10 cellular contexts compared by ENCODE assay signal in genomic region chr11:10322401-10322800, GRCh38. TPM values are rescaled to one million over a fixed set of nuclear protein-coding genes. Genes with fewer than 3 reads are reported as not detected.
A peak's percentile ranks its signal among the peaks of the same experiment; 100 is the strongest.
DNase-seq lines count a peak whose midpoint lies in the region; ATAC-seq and TF ChIP-seq lines count a peak whose summit lies in the region.
"Had no signal": no experiment of that assay in that cellular context is flagged by ENCODE, and none has a peak within 500 bp of the region (broad histone marks: within the 10 kb centered on the region; RNA-seq: fewer than 3 reads in every experiment).

No MANE protein-coding gene starts in this region.

- DNase-seq in left ventricle myocardium inferior = no peak
- DNase-seq in cardiac septum (ENCODE audit: low spot score) = no peak
- DNase-seq in body of pancreas = no peak
- no peak for DNase-seq in uterus
- no peak for DNase-seq in NCI-H2227 (lab: John Stamatoyannopoulos, UW; ENCODE audit: unreplicated experiment)
- DNase-seq: NCI-H524 treated with DMSO at 0.1 percent for 48 hours, spleen had no signal

- H3K27me3 ChIP-seq in left ventricle myocardium inferior (ENCODE audit: low read depth) (no peaks in the 10 kb centered on the region), body of pancreas (no peaks in the 10 kb centered on the region), mucosa of rectum (ENCODE audit: control insufficient read depth in 2 of 2, insufficient read depth in 2 of 2, low read length in 2 of 2) (peaks cover 0 to 2% of the 10 kb centered on the region in 2 donors), uterus (no peaks in the 10 kb centered on the region)
- H3K27me3 ChIP-seq: spleen had no signal

- no peak for ATAC-seq in body of pancreas
- no peak for ATAC-seq in HG02588 (IDR thresholded peaks at IDR 0.05; ENCODE audit: unreplicated experiment)
- no peak for ATAC-seq in HG02759 (IDR thresholded peaks at IDR 0.05; ENCODE audit: unreplicated experiment)

- H3K27ac ChIP-seq in left ventricle myocardium inferior (replicated peaks) (peak overlapping the region; percentile 48), body of pancreas (peak overlapping the region; percentile 7 to 63 (median 42)), mucosa of rectum (ENCODE audit: low read depth in 2 of 2, low read length in 2 of 2) (peak overlapping the region; percentile 29 to 79), uterus (peak overlapping the region; percentile 54 to 55)
- H3K27ac ChIP-seq: spleen had no signal

- H3K4me3 ChIP-seq in left ventricle myocardium inferior (no peak overlapping the region), body of pancreas (no peak overlapping the region), mucosa of rectum (ENCODE audit: low read length in 2 of 2) (no peak overlapping the region), uterus (no peak overlapping the region)
- H3K4me3 ChIP-seq: spleen had no signal

- no peak for TF ChIP-seq CTCF in left ventricle myocardium inferior (IDR thresholded peaks at IDR 0.05; ENCODE audit: borderline replicate concordance)
- no peak for TF ChIP-seq CTCF in body of pancreas (IDR thresholded peaks at IDR 0.05)
- no peak for TF ChIP-seq CTCF in uterus (IDR thresholded peaks at IDR 0.05)

- intact Hi-C loops in left ventricle myocardium inferior (cut with micrococcal nuclease) = loop anchor here (10.0 kb wide), 2 partner anchors 348 to 458 kb away; no protein-coding TSS in a partner anchor
- intact Hi-C loops in cardiac septum (cut with DNase I) = loop anchor here (5.0 kb wide), 3 partner anchors 330 to 565 kb away; no protein-coding TSS in a partner anchor
- intact Hi-C loops in body of pancreas (cut with DNase I) = no loop called here
- intact Hi-C loops in uterus (cut with DNase I; ENCODE audit: low total_unique reads) = loop anchor here (10.0 kb wide), 1 partner anchor 568 kb away; no protein-coding TSS in a partner anchor

- H3K9ac ChIP-seq in mucosa of rectum (ENCODE audit: low read depth in 1 of 2, low read length in 2 of 2) = peak overlapping the region in 1 of 2 donors; percentile 48

- TF ChIP-seq POLR2A in body of pancreas (IDR thresholded peaks at IDR 0.05) (no peak), uterus (IDR thresholded peaks at IDR 0.05) (no peak)

- H3K4me1 ChIP-seq in left ventricle myocardium inferior (peaks cover 56% of the 10 kb centered on the region), body of pancreas (peaks cover 45% of the 10 kb centered on the region), mucosa of rectum (ENCODE audit: control insufficient read depth in 2 of 2, insufficient read depth in 2 of 2, low read length in 2 of 2) (peaks cover 21 to 41% of the 10 kb centered on the region in 2 donors), uterus (peaks cover 2 to 9% of the 10 kb centered on the region in 2 donors)

- WGBS in body of pancreas, 2 donors = 92 to 97% methylated on average over 2 of the region's 2 CpGs

- H3K9me3 ChIP-seq in left ventricle myocardium inferior (replicated peaks) = peaks cover under 1% of the 10 kb centered on the region
- H3K9me3 ChIP-seq in body of pancreas = no peaks in the 10 kb centered on the region
- no peaks in the 10 kb centered on the region for H3K9me3 ChIP-seq in mucosa of rectum (ENCODE audit: control insufficient read depth in 2 of 2, low read length in 2 of 2)
- no peaks in the 10 kb centered on the region for H3K9me3 ChIP-seq in uterus
- H3K9me3 ChIP-seq: spleen had no signal

- no peaks in the 10 kb centered on the region for H3K36me3 ChIP-seq in left ventricle myocardium inferior
- no peaks in the 10 kb centered on the region for H3K36me3 ChIP-seq in body of pancreas (replicated peaks in 1 of 2; ENCODE audit: insufficient read depth in 1 of 2, low read depth in 2 of 2)
- H3K36me3 ChIP-seq in mucosa of rectum (ENCODE audit: control insufficient read depth in 2 of 2, insufficient read depth in 2 of 2, low read length in 2 of 2) = no peaks in the 10 kb centered on the region
- no peaks in the 10 kb centered on the region for H3K36me3 ChIP-seq in uterus
- H3K36me3 ChIP-seq: spleen had no signal

RNA-seq across cellular contexts. Expression of gene ADM, which starts 17.5 kb away (rescaled TPM):
- 14.2 TPM for total RNA-seq in left ventricle myocardium inferior
- 5.3 TPM for total RNA-seq in cardiac septum
- total RNA-seq in body of pancreas = 10 to 100 TPM; 52.7 to 85.4 TPM
- 100 to 1,000 TPM in 1 of 4 donors, 10 to 100 TPM in 3; 27.9 to 151 (median 47.2) TPM for total RNA-seq in uterus

RNA-seq across cellular contexts. Expression of gene SBF2, which starts 28.4 kb away (rescaled TPM):
- total RNA-seq in left ventricle myocardium inferior (17.8 TPM), cardiac septum (27.9 TPM), body of pancreas (10 to 100 TPM; 23.6 to 38.9 TPM), uterus (100 to 1,000 TPM in 2 of 4 donors, 10 to 100 TPM in 2; 45.0 to 202 (median 98.0) TPM)
